Comparison of ENCODE assay signal across 13 cellular contexts in the genomic region with DNA sequence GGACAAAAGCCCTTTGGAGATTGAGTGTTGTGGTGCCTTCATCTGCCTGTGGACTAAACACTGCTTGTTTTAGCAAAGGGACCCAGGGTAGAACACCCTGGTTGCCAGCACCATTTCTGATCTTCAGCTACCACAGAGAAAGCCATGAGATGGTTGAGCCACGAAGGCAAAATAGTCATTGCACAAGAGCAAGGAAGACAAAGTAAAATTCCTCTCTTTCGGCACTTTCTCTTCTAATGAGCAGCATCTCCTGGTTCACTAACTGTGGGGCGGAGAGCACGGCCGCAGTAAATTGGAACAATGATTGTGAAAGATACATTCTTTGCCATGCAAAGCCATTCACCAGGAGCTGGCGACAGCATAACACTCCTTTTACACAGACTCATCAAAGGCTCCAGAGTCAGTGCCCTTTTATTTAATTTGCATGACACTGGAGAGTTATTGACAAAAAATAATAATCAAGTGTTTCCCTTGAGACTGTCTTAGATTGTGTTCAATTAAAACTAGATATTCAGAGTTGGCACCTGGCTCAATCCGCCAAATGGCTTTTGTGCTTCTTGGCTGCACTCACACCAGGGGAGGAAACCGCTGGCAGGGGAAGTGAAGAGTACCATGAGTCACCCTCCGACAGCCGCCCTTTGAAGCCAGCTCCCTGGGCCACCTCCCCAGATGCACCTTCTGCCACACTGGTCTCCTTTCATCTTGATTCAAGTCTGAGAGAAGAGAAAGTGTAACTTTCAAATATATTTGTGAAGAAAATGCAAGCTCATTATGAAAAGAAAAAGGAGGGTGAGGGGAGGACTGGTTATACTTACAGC.
DNase-seq lines count a peak whose midpoint lies in the region; ATAC-seq, FAIRE-seq and TF ChIP-seq lines count a peak whose summit lies in the region.
"Had no signal": no experiment of that assay in that cellular context is flagged by ENCODE, and none has a peak within 500 bp of the region (broad histone marks: within the 10 kb centered on the region; RNA-seq: fewer than 3 reads in every experiment).

No MANE protein-coding gene starts in this region.

- no peaks in the 10 kb centered on the region for H3K9me2 ChIP-seq in HCT116 (ENCODE audit: insufficient read depth)

- H3K79me2 ChIP-seq in HCT116 (ENCODE audit: insufficient read depth, low read length) = no peaks in the 10 kb centered on the region
- H3K79me2 ChIP-seq: parathyroid adenoma had no signal

- no peak for TF ChIP-seq RAD21 in HCT116 (IDR thresholded peaks at IDR 0.05; ENCODE audit: low read depth)

- intact Hi-C loops in HCT116 (cut with micrococcal nuclease) = no loop called here

- no peak overlapping the region for H3K4me3 ChIP-seq in HCT116 (replicated peaks in 1 of 2; ENCODE audit: low read depth in 1 of 2, low read length in 2 of 2)
- H3K4me3 ChIP-seq: lung had no signal

- no TSS peak for BruUV-seq in HCT116 (replicated peaks; lab: Mats Ljungman, UMichigan)

- H3K36me3 ChIP-seq in HCT116 (ENCODE audit: control insufficient read depth in 1 of 2, insufficient read depth in 2 of 2, low read length in 2 of 2) = no peaks in the 10 kb centered on the region

- H4K20me1 ChIP-seq in HCT116 (ENCODE audit: insufficient read depth) = no peaks in the 10 kb centered on the region

- TF ChIP-seq CTCF in HCT116 (IDR thresholded peaks at IDR 0.05 in 2 of 3, conservative IDR thresholded peaks at IDR 0.05 in 1 of 3; ENCODE audit: borderline replicate concordance in 1 of 3, insufficient read depth in 1 of 3, low read depth in 2 of 3, low read length in 2 of 3) = no peak

- no peak overlapping the region for H3K9ac ChIP-seq in HCT116 (ENCODE audit: low read length)
- H3K9ac ChIP-seq: parathyroid adenoma had no signal

- RAD21 ChIA-PET in HCT116 (lab: Charles Lee; ENCODE audit: low non-redundant PET in 1 of 2, low total read pairs in 2 of 2, uncharacterized antibody in 2 of 2, unreplicated experiment in 2 of 2) = no interaction called here

- peaks cover 10% of the 10 kb centered on the region; the same call in 1 of the 2 replicates for H3K27me3 ChIP-seq in HCT116 (ENCODE audit: insufficient read depth, low read length)

- no peak for FAIRE-seq in GM19239 (lab: Jason Lieb, UNC)

- no peak overlapping the region for H2AFZ ChIP-seq in HCT116 (ENCODE audit: low read depth, low read length, poor library complexity, severe bottlenecking)
- H2AFZ ChIP-seq: parathyroid adenoma had no signal

- DNase-seq in DMS 273 treated with DMSO at 0.1 percent for 48 hours (lab: John Stamatoyannopoulos, UW) (peak; percentile 37), HCT116 (ENCODE audit: low read depth, low spot score) (no peak), NCI-H2196 treated with DMSO at 0.1 percent for 48 hours (lab: John Stamatoyannopoulos, UW; ENCODE audit: unreplicated experiment) (peak; percentile 22), NCI-H2029 treated with DMSO at 0.1 percent for 48 hours (lab: John Stamatoyannopoulos, UW) (no peak), GM19239 (ENCODE audit: insufficient read length, low spot score) (no peak), HuH-7 (ENCODE audit: low spot score) (no peak), Ammon's horn (ENCODE audit: low spot score) (no peak)
- DNase-seq: activated CD8-positive, alpha-beta T cell treated with anti-CD3 and anti-CD28 coated beads for 36 hours; activated naive CD8-positive, alpha-beta T cell treated with anti-CD3 and anti-CD28 coated beads, Interleukin-2, amount 10 ng/mL, durations not matched to agents 7 days and 5 days had no signal

- no peak overlapping the region for H3K27ac ChIP-seq in HCT116 (ENCODE audit: low read depth, low read length)
- H3K27ac ChIP-seq: parathyroid adenoma had no signal

- H3K9me3 ChIP-seq in HCT116 (ENCODE audit: control insufficient read depth in 1 of 2, insufficient read depth in 1 of 2, low read depth in 1 of 2, low read length in 2 of 2) = no peaks in the 10 kb centered on the region

- CTCF ChIA-PET in HCT116 (lab: Charles Lee) = no interaction called here

- POLR2A ChIA-PET in HCT116 (lab: Charles Lee) = no interaction called here

- ATAC-seq in HCT116 (peak; percentile 68; the same call in 1 of the 2 replicates), esophagus mucosa (peak; percentile 97)
- ATAC-seq: activated CD8-positive, alpha-beta T cell treated with anti-CD3 and anti-CD28 coated beads for 36 hours; stimulated activated effector memory CD8-positive, alpha-beta T cell treated with anti-CD3 and anti-CD28 coated beads, Interleukin-12 subunit alpha, Interleukin-12 subunit beta, amount 100 ng/mL, for 72 hours had no signal

- H3K4me2 ChIP-seq in HCT116 (ENCODE audit: low read length) = no peak overlapping the region

- peaks cover 0 to 5% of the 10 kb centered on the region in 2 experiments; a peak in 2 of 4 replicates for H3K4me1 ChIP-seq in HCT116 (ENCODE audit: control insufficient read depth in 1 of 2, insufficient read depth in 2 of 2, low read length in 2 of 2)
- H3K4me1 ChIP-seq: parathyroid adenoma had no signal

- no peak for TF ChIP-seq POLR2A in HCT116 (IDR thresholded peaks at IDR 0.05; ENCODE audit: borderline replicate concordance, extremely low read depth, insufficient read depth, insufficient read length)

TF ChIP-seq in HCT116, 20 proteins besides CTCF, POLR2A, EP300 and RAD21:
- TF ChIP-seq POLR2AphosphoS5 (IDR thresholded peaks at IDR 0.05; ENCODE audit: low read depth, low read length) (no peak), ZBTB33 (IDR thresholded peaks at IDR 0.05; ENCODE audit: extremely low read depth, insufficient replicate concordance, low read length) (no peak), TCF7L2 (IDR thresholded peaks at IDR 0.05; ENCODE audit: borderline replicate concordance, extremely low read depth, insufficient read depth, insufficient read length) (peak; percentile 89), FOSL1 (IDR thresholded peaks at IDR 0.05; ENCODE audit: low read depth) (no peak; the same call in 1 of the 2 replicates), EGR1 (IDR thresholded peaks at IDR 0.05; ENCODE audit: low read depth) (no peak), ELF1 (IDR thresholded peaks at IDR 0.05; ENCODE audit: borderline replicate concordance, low read depth) (no peak)
- TF ChIP-seq, protein P1, sequence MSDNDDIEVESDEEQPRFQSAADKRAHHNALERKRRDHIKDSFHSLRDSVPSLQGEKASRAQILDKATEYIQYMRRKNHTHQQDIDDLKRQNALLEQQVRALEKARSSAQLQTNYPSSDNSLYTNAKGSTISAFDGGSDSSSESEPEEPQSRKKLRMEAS (IDR thresholded peaks at IDR 0.05) = no peak
- TF ChIP-seq, protein P2, sequence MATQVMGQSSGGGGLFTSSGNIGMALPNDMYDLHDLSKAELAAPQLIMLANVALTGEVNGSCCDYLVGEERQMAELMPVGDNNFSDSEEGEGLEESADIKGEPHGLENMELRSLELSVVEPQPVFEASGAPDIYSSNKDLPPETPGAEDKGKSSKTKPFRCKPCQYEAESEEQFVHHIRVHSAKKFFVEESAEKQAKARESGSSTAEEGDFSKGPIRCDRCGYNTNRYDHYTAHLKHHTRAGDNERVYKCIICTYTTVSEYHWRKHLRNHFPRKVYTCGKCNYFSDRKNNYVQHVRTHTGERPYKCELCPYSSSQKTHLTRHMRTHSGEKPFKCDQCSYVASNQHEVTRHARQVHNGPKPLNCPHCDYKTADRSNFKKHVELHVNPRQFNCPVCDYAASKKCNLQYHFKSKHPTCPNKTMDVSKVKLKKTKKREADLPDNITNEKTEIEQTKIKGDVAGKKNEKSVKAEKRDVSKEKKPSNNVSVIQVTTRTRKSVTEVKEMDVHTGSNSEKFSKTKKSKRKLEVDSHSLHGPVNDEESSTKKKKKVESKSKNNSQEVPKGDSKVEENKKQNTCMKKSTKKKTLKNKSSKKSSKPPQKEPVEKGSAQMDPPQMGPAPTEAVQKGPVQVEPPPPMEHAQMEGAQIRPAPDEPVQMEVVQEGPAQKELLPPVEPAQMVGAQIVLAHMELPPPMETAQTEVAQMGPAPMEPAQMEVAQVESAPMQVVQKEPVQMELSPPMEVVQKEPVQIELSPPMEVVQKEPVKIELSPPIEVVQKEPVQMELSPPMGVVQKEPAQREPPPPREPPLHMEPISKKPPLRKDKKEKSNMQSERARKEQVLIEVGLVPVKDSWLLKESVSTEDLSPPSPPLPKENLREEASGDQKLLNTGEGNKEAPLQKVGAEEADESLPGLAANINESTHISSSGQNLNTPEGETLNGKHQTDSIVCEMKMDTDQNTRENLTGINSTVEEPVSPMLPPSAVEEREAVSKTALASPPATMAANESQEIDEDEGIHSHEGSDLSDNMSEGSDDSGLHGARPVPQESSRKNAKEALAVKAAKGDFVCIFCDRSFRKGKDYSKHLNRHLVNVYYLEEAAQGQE (IDR thresholded peaks at IDR 0.05; ENCODE audit: low read depth) = no peak

Comparison
In these comparisons a context has a peak if more than half of its experiments do, and no peak if none do; other contexts are left out.
1. DNase-seq: peak in DMS 273 treated with DMSO at 0.1 percent for 48 hours (single experiment) and NCI-H2196 treated with DMSO at 0.1 percent for 48 hours (single experiment); none in HCT116 (single experiment), NCI-H2029 treated with DMSO at 0.1 percent for 48 hours (single experiment), GM19239 (single experiment), HuH-7 (single experiment) and Ammon's horn (single experiment).